Comparison of ENCODE assay signal across 9 cellular contexts in genomic region chr2:207676827-207677354, GRCh38. TPM values are rescaled to one million over a fixed set of nuclear protein-coding genes. Genes with fewer than 3 reads are reported as not detected.
DNase-seq lines count a peak whose midpoint lies in the region; ATAC-seq and TF ChIP-seq lines count a peak whose summit lies in the region.
"Had no signal": no experiment of that assay in that cellular context is flagged by ENCODE, and none has a peak within 500 bp of the region (broad histone marks: within the 10 kb centered on the region; RNA-seq: fewer than 3 reads in every experiment).

No MANE protein-coding gene starts in this region.

- no peak for TF ChIP-seq POLR2A in GM18505 (IDR thresholded peaks at IDR 0.05; ENCODE audit: borderline replicate concordance, extremely low read depth, insufficient read depth, insufficient read length)

- peak; percentile 59 for DNase-seq in LoVo (ENCODE audit: low spot score)
- DNase-seq in dorsolateral prefrontal cortex: no peak
- DNase-seq in psoas muscle: no peak
- no peak for DNase-seq in activated CD8-positive, alpha-beta memory T cell treated with anti-CD3 and anti-CD28 coated beads, Interleukin-2, amount 50 U/mL, for 4 hours
- DNase-seq in NCI-H1092 (lab: John Stamatoyannopoulos, UW): no peak
- DNase-seq in central memory CD4-positive, alpha-beta T cell: no peak
- DNase-seq: NCI-H187 treated with DMSO at 0.1 percent for 48 hours had no signal

- H3K36me3 ChIP-seq in psoas muscle (ENCODE audit: insufficient read depth in 1 of 2, low read depth in 1 of 2): no peaks in the 10 kb centered on the region

- no peak for TF ChIP-seq CTCF in dorsolateral prefrontal cortex (IDR thresholded peaks at IDR 0.05 in 54 of 56, conservative IDR thresholded peaks at IDR 0.05 in 2 of 56; ENCODE audit: low read depth in 1 of 56, partially characterized antibody in 56 of 56)
- TF ChIP-seq CTCF in psoas muscle (IDR thresholded peaks at IDR 0.05): no peak

- H3K4me3 ChIP-seq in dorsolateral prefrontal cortex: no peak overlapping the region
- H3K4me3 ChIP-seq in psoas muscle: no peak overlapping the region

- H3K27ac ChIP-seq in dorsolateral prefrontal cortex (peak overlapping the region in 39 of 59 donors; percentile 3 to 79 (median 53)), psoas muscle (peak overlapping the region; percentile 5)

- ATAC-seq in GM18505 (IDR thresholded peaks at IDR 0.05; ENCODE audit: unreplicated experiment): peak; percentile 66
- ATAC-seq in psoas muscle: no peak
- no peak for ATAC-seq in GM19455 (IDR thresholded peaks at IDR 0.05; ENCODE audit: unreplicated experiment)

- H3K9me3 ChIP-seq in psoas muscle: no peaks in the 10 kb centered on the region

- 31 to 42% (median 37%) methylated on average over 5 of the region's 5 CpGs for WGBS in psoas muscle, 3 donors

- intact Hi-C loops in dorsolateral prefrontal cortex (cut with DNase I): no loop called here
- intact Hi-C loops in psoas muscle (cut with DNase I): no loop called here

- H3K27me3 ChIP-seq in dorsolateral prefrontal cortex: peaks cover 0 to 22% (median 0%) of the 10 kb centered on the region in 45 donors
- H3K27me3 ChIP-seq in psoas muscle (ENCODE audit: insufficient read depth in 3 of 3, low read length in 2 of 3): no peaks in the 10 kb centered on the region

- no peaks in the 10 kb centered on the region for H3K4me1 ChIP-seq in psoas muscle

RNA-seq across cellular contexts. Expression of gene CCNYL1, which starts 34.5 kb away (rescaled TPM):
- 10 to 100 TPM in 119 of 120 experiments, 1 to 10 TPM in 1; 9.6 to 27.4 (median 16.3) TPM for total RNA-seq in dorsolateral prefrontal cortex
- 1 to 10 TPM; 6.8 to 9.7 (median 7.6) TPM for total RNA-seq in psoas muscle
- polyA plus RNA-seq in psoas muscle: 10 to 100 TPM in 1 of 3 donors, 1 to 10 TPM in 2; 6.1 to 15.7 (median 8.5) TPM

RNA-seq across cellular contexts. Expression of gene METTL21A, which starts 51.7 kb away (rescaled TPM):
- total RNA-seq in dorsolateral prefrontal cortex (10 to 100 TPM; 11.8 to 34.3 (median 18.4) TPM), psoas muscle (1 to 10 TPM; 7.0 to 9.5 (median 8.6) TPM)
- 10 to 100 TPM; 17.9 to 30.7 (median 19.5) TPM for polyA plus RNA-seq in psoas muscle
